10 cellular contexts compared by ENCODE assay signal in genomic region chr1:179295356-179295755, GRCh38. TPM values are rescaled to one million over a fixed set of nuclear protein-coding genes. Genes with fewer than 3 reads are reported as not detected.
DNase-seq lines count a peak whose midpoint lies in the region; ATAC-seq and TF ChIP-seq lines count a peak whose summit lies in the region.
"Had no signal": no experiment of that assay in that cellular context is flagged by ENCODE, and none has a peak within 500 bp of the region (broad histone marks: within the 10 kb centered on the region; RNA-seq: fewer than 3 reads in every experiment).

No MANE protein-coding gene starts in this region.

- CTCF ChIA-PET in GM10248 (lab: Yijun Ruan, JAX), result interaction anchor here (0.7 to 3.6 kb wide), 2 partner anchors 9 to 213 kb away, joined by 3 to 16 read pairs; partner anchors contain the start of gene TOR3A
- CTCF ChIA-PET in Panc1 (lab: Charles Lee), result interaction anchor here (0.6 kb wide), 1 partner anchor 21 kb away, joined by 3 read pairs; no protein-coding TSS in a partner anchor

- H3K9me3 Mint-ChIP-seq in endothelial cell (ENCODE audit: unreplicated experiment), result no peaks in the 10 kb centered on the region

- POLR2A ChIA-PET in GM10248 (lab: Yijun Ruan, JAX) (interaction anchor here (0.6 kb wide), 1 partner anchor 41 kb away, joined by 5 read pairs; no protein-coding TSS in a partner anchor), Panc1 (lab: Charles Lee) (interaction anchor here (0.5 kb wide), 1 partner anchor 165 kb away, joined by 4 read pairs; no protein-coding TSS in a partner anchor)

- peak overlapping the region; percentile 90 for H3K27ac ChIP-seq in Panc1 (ENCODE audit: low read length)
- peak overlapping the region; percentile 94 to 96 for H3K27ac ChIP-seq in prostate gland
- peak overlapping the region in 1 of 12 donors; percentile 96 for H3K27ac ChIP-seq in heart left ventricle

- H3K4me3 ChIP-seq in Panc1 (ENCODE audit: low read depth in 2 of 2, low read length in 2 of 2) (peak overlapping the region; percentile 69 to 79), prostate gland (peak overlapping the region in 1 of 2 donors; percentile 84), heart left ventricle (peak overlapping the region in 3 of 12 donors; percentile 74 to 98 (median 92))

- peak; percentile 32 for DNase-seq in GM10248 (ENCODE audit: extremely low spot score)
- no peak for DNase-seq in Panc1 (ENCODE audit: low read depth, low spot score)
- DNase-seq in endothelial cell (ENCODE audit: low spot score), result no peak
- DNase-seq in prostate gland (ENCODE audit: low spot score), result no peak
- no peak for DNase-seq in NCI-H1436 (lab: John Stamatoyannopoulos, UW)
- DNase-seq in heart left ventricle, result no peak
- no peak for DNase-seq in SIG-M5 (lab: John Stamatoyannopoulos, UW)
- DNase-seq: SHP77 treated with DMSO at 0.1 percent for 48 hours had no signal

- peaks cover 3% of the 10 kb centered on the region for H3K27me3 Mint-ChIP-seq in endothelial cell (ENCODE audit: unreplicated experiment)

- H3K4me3 Mint-ChIP-seq in endothelial cell (ENCODE audit: unreplicated experiment), result peak overlapping the region; percentile 88

- intact Hi-C loops in Panc1 (cut with micrococcal nuclease; ENCODE audit: unreplicated experiment), result no loop called here
- intact Hi-C loops in prostate gland (cut with DNase I), result no loop called here
- intact Hi-C loops in heart left ventricle (cut with DNase I), result loop anchor here in 5 of 10 donors (2.0 to 10.0 kb wide), 7 partner anchors 59 to 201 kb away; partner anchors contain the start of genes ABL2 (in 1 of the 5) and AXDND1 (in 1 of the 5)

- H3K36me3 ChIP-seq in Panc1 (ENCODE audit: control insufficient read depth, insufficient read depth, low read length) (no peaks in the 10 kb centered on the region), prostate gland (no peaks in the 10 kb centered on the region), heart left ventricle (no peaks in the 10 kb centered on the region)

- H3K27ac Mint-ChIP-seq in endothelial cell (ENCODE audit: unreplicated experiment), result no peak overlapping the region

- no peak for TF ChIP-seq POLR2A in prostate gland (IDR thresholded peaks at IDR 0.05)
- no peak for TF ChIP-seq POLR2A in heart left ventricle (IDR thresholded peaks at IDR 0.05)

- H3K9me3 ChIP-seq in Panc1 (ENCODE audit: control insufficient read depth, insufficient read depth, low read depth, low read length) (no peaks in the 10 kb centered on the region), prostate gland (no peaks in the 10 kb centered on the region), heart left ventricle (no peaks in the 10 kb centered on the region)

- in situ Hi-C loops in Panc1 (cut with HindIII; ENCODE audit: low pct_unique_long_range_greater_than_20kb, low sequenced_read_pairs), result no loop called here

- H3K4me1 Mint-ChIP-seq in endothelial cell (ENCODE audit: unreplicated experiment), result peaks cover 9% of the 10 kb centered on the region

- peaks cover 23% of the 10 kb centered on the region for H3K4me1 ChIP-seq in Panc1 (ENCODE audit: control insufficient read depth, insufficient read depth, low read length)
- H3K4me1 ChIP-seq in prostate gland (replicated peaks), result peaks cover 10% of the 10 kb centered on the region
- H3K4me1 ChIP-seq in heart left ventricle, result peaks cover 0 to 53% (median 12%) of the 10 kb centered on the region in 12 donors

- BruUV-seq in Panc1 (replicated peaks; lab: Mats Ljungman, UMichigan), result no TSS peak

- 96% methylated on average over 2 of the region's 2 CpGs for WGBS in prostate gland
- WGBS in heart left ventricle, 4 donors, result 97 to 98% (median 98%) methylated on average over 2 of the region's 2 CpGs

- no peak for TF ChIP-seq CTCF in GM10248 (IDR thresholded peaks at IDR 0.05; ENCODE audit: control extremely low read depth, extremely low read depth, low read depth, missing control alignments)
- TF ChIP-seq CTCF in Panc1 (IDR thresholded peaks at IDR 0.05), result no peak
- no peak for TF ChIP-seq CTCF in endothelial cell (IDR thresholded peaks at IDR 0.05; ENCODE audit: unreplicated experiment)
- TF ChIP-seq CTCF in prostate gland (IDR thresholded peaks at IDR 0.05), result no peak
- TF ChIP-seq CTCF in heart left ventricle (IDR thresholded peaks at IDR 0.05), result no peak

- ATAC-seq in Panc1, result no peak
- ATAC-seq in heart left ventricle, result no peak
- no peak for ATAC-seq in HG03095 (IDR thresholded peaks at IDR 0.05; ENCODE audit: unreplicated experiment)
- ATAC-seq: left lobe of liver had no signal

- no peaks in the 10 kb centered on the region for H3K36me3 Mint-ChIP-seq in endothelial cell (ENCODE audit: low read depth, unreplicated experiment)

- H3K27me3 ChIP-seq in Panc1 (ENCODE audit: control insufficient read depth, insufficient read depth, low read length) (no peaks in the 10 kb centered on the region), prostate gland (replicated peaks; ENCODE audit: insufficient read depth) (no peaks in the 10 kb centered on the region), heart left ventricle (no peaks in the 10 kb centered on the region)

RNA-seq across cellular contexts. Expression of gene SOAT1, which starts 1.8 kb away (rescaled TPM):
- total RNA-seq in Panc1 (2021; ENCODE audit: unreplicated experiment) (57.2 TPM), endothelial cell (ENCODE audit: unreplicated experiment) (24.1 TPM), prostate gland (10 to 100 TPM; 30.9 to 47.2 TPM), heart left ventricle (10 to 100 TPM in 3 of 9 donors, 1 to 10 TPM in 6; 5.5 to 34.8 (median 8.1) TPM)
- polyA plus RNA-seq in Panc1 (2012; ENCODE audit: insufficient read length), result 13.3 TPM
- polyA plus RNA-seq in heart left ventricle, result 1 to 10 TPM; 2.0 to 4.8 TPM
